9 cellular contexts compared by ENCODE assay signal in the genomic region with DNA sequence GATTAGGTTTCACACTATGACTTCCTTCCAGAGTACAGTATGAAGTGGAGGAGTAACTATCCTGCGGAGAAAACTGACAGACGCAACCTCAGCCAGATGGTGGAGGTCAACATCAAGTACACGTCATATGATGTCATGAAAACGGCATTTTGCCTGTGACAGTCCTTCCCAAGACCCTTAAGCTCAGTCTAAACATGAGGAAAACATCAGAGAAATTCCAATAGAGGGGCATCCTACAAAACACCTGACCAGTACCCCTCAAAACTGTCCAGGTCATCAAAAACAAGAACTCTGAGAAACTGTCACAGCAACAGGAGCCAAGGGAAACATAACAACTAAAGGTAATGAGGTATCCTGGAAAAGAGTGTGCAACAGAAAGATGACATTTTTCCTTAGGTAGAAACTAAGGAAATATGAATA. TPM values are rescaled to one million over a fixed set of nuclear protein-coding genes. Genes with fewer than 3 reads are reported as not detected.
DNase-seq lines count a peak whose midpoint lies in the region; ATAC-seq lines count a peak whose summit lies in the region.
"Had no signal": no experiment of that assay in that cellular context is flagged by ENCODE, and none has a peak within 500 bp of the region (broad histone marks: within the 10 kb centered on the region; RNA-seq: fewer than 3 reads in every experiment).

No MANE protein-coding gene starts in this region.

- H3K4me3 Mint-ChIP-seq in activated T-helper 17 cell treated with anti-CD3 and anti-CD28 coated beads, Interleukin-2, amount 50 U/mL, for 72 hours = peak overlapping the region; percentile 82

- peaks cover 38% of the 10 kb centered on the region for H3K4me1 Mint-ChIP-seq in activated T-helper 17 cell treated with anti-CD3 and anti-CD28 coated beads, Interleukin-2, amount 50 U/mL, for 72 hours

- no peak for ATAC-seq in activated T-helper 17 cell treated with anti-CD3 and anti-CD28 coated beads, Interleukin-2, amount 50 U/mL, for 72 hours (replicated peaks)
- ATAC-seq in GM19351 (IDR thresholded peaks at IDR 0.05; ENCODE audit: unreplicated experiment) = no peak
- no peak for ATAC-seq in GM21381 (IDR thresholded peaks at IDR 0.05; ENCODE audit: unreplicated experiment)

- no peaks in the 10 kb centered on the region for H3K27me3 Mint-ChIP-seq in activated T-helper 17 cell treated with anti-CD3 and anti-CD28 coated beads, Interleukin-2, amount 50 U/mL, for 72 hours

- no peak overlapping the region for H3K27ac Mint-ChIP-seq in activated T-helper 17 cell treated with anti-CD3 and anti-CD28 coated beads, Interleukin-2, amount 50 U/mL, for 72 hours

- peaks cover 40% of the 10 kb centered on the region for H3K36me3 Mint-ChIP-seq in activated T-helper 17 cell treated with anti-CD3 and anti-CD28 coated beads, Interleukin-2, amount 50 U/mL, for 72 hours (ENCODE audit: low read depth)

- DNase-seq in DMS 273 (lab: John Stamatoyannopoulos, UW; ENCODE audit: unreplicated experiment) (peak; percentile 82), LHCN-M2 (ENCODE audit: low read depth) (peak; percentile 68), myocyte (ENCODE audit: low read depth) (peak; percentile 52), NCI-H2196 treated with DMSO at 0.1 percent for 48 hours (lab: John Stamatoyannopoulos, UW; ENCODE audit: unreplicated experiment) (no peak), mucosa of gallbladder (ENCODE audit: low spot score) (no peak)

- no peaks in the 10 kb centered on the region for H3K9me3 Mint-ChIP-seq in activated T-helper 17 cell treated with anti-CD3 and anti-CD28 coated beads, Interleukin-2, amount 50 U/mL, for 72 hours

RNA-seq across cellular contexts. Expression of gene RNU4ATAC, which starts 1.7 kb away (rescaled TPM):
- total RNA-seq in LHCN-M2 (2014; rRNA removed) = under 0.01 TPM in 1 of 2 replicates, not detected in the other
- not detected for polyA plus RNA-seq in LHCN-M2 (2012)
- not detected for total RNA-seq in activated T-helper 17 cell treated with anti-CD3 and anti-CD28 coated beads, Interleukin-2, amount 50 U/mL, for 72 hours
- total RNA-seq in myocyte = not detected in 2 replicates
- not detected for polyA plus RNA-seq in myocyte (2012)
- total RNA-seq in mucosa of gallbladder = not detected
- total RNA-seq: kidney epithelial cell had no signal

Comparison
In these comparisons a context has a peak if more than half of its experiments do, and no peak if none do; other contexts are left out.
1. DNase-seq: peak in DMS 273 (single experiment), LHCN-M2 (single experiment) and myocyte (single experiment); none in NCI-H2196 treated with DMSO at 0.1 percent for 48 hours (single experiment) and mucosa of gallbladder (single experiment).